Comparison of ENCODE assay signal across 8 cellular contexts in genomic region chr20:46709459-46710148, GRCh38. TPM values are rescaled to one million over a fixed set of nuclear protein-coding genes. Genes with fewer than 3 reads are reported as not detected.
A peak's percentile ranks its signal among the peaks of the same experiment; 100 is the strongest.
DNase-seq lines count a peak whose midpoint lies in the region; ATAC-seq and TF ChIP-seq lines count a peak whose summit lies in the region.

TSS of gene SLC2A10 (plus strand) at chr20:46709649. CDS start at chr20:46709737, 88 bp downstream.

- H3K27me3 Mint-ChIP-seq in IgD-negative memory B cell = peaks cover 46% of the 10 kb centered on the region
- peaks cover 27% of the 10 kb centered on the region for H3K27me3 Mint-ChIP-seq in dendritic cell treated with granulocyte-macrophage colony-stimulating factor and Interleukin-4, amounts not matched to agents 40 ng/mL and 50 ng/mL, for 4 days

- TF ChIP-seq POLR2A in right lobe of liver (IDR thresholded peaks at IDR 0.05) = peak; percentile 77

- H3K36me3 ChIP-seq in right lobe of liver = no peaks in the 10 kb centered on the region

- no peak for TF ChIP-seq CTCF in right lobe of liver (IDR thresholded peaks at IDR 0.05)

- H3K4me3 ChIP-seq in right lobe of liver = peak within 1 kb of the TSS; percentile 80 to 85 (median 80)

- intact Hi-C loops in dendritic cell treated with granulocyte-macrophage colony-stimulating factor and Interleukin-4, amounts not matched to agents 40 ng/mL and 50 ng/mL, for 4 days (cut with micrococcal nuclease) = no loop called here
- intact Hi-C loops in right lobe of liver (cut with DNase I) = no loop called here

- H3K27me3 ChIP-seq in right lobe of liver = no peaks in the 10 kb centered on the region

- ATAC-seq in right lobe of liver (peak; percentile 61 to 80 (median 72)), HG03280 (IDR thresholded peaks at IDR 0.05; ENCODE audit: unreplicated experiment) (no peak), GM18907 (IDR thresholded peaks at IDR 0.05; ENCODE audit: unreplicated experiment) (no peak)

- peaks cover 0 to 8% (median 7%) of the 10 kb centered on the region in 3 donors for H3K9me3 Mint-ChIP-seq in IgD-negative memory B cell
- no peaks in the 10 kb centered on the region for H3K9me3 Mint-ChIP-seq in dendritic cell treated with granulocyte-macrophage colony-stimulating factor and Interleukin-4, amounts not matched to agents 40 ng/mL and 50 ng/mL, for 4 days

- 2% methylated on average over 21 of the region's 66 CpGs for WGBS in right lobe of liver (ENCODE audit: insufficient coverage, low coverage, low lambda C conversion rate, missing lambda C conversion rate)

- DNase-seq in Ammon's horn (ENCODE audit: low spot score) (peak; percentile 16), right lobe of liver (peak; percentile 78 to 84 (median 81)), stromal cell of bone marrow (ENCODE audit: low read depth) (peak; percentile 34), kidney glomerular epithelial cell (lab: John Stamatoyannopoulos, UW) (no peak)

- H3K4me1 ChIP-seq in right lobe of liver = peaks cover 0 to 62% (median 29%) of the 10 kb centered on the region in 4 donors

- peak within 1 kb of the TSS in 1 of 3 donors; percentile 76 for H3K27ac Mint-ChIP-seq in IgD-negative memory B cell
- peak within 1 kb of the TSS; percentile 45 for H3K27ac Mint-ChIP-seq in dendritic cell treated with granulocyte-macrophage colony-stimulating factor and Interleukin-4, amounts not matched to agents 40 ng/mL and 50 ng/mL, for 4 days

- peak within 1 kb of the TSS; percentile 87 to 92 (median 88) for H3K27ac ChIP-seq in right lobe of liver

- H3K36me3 Mint-ChIP-seq in IgD-negative memory B cell = peaks cover 3% of the 10 kb centered on the region
- H3K36me3 Mint-ChIP-seq in dendritic cell treated with granulocyte-macrophage colony-stimulating factor and Interleukin-4, amounts not matched to agents 40 ng/mL and 50 ng/mL, for 4 days (ENCODE audit: low read depth) = no peaks in the 10 kb centered on the region

- peaks cover 0 to 10% (median 10%) of the 10 kb centered on the region in 3 donors for H3K4me1 Mint-ChIP-seq in IgD-negative memory B cell
- peaks cover 14% of the 10 kb centered on the region for H3K4me1 Mint-ChIP-seq in dendritic cell treated with granulocyte-macrophage colony-stimulating factor and Interleukin-4, amounts not matched to agents 40 ng/mL and 50 ng/mL, for 4 days (ENCODE audit: low read depth)

- H3K4me3 Mint-ChIP-seq in IgD-negative memory B cell = peak within 1 kb of the TSS in 3 of 4 donors; percentile 49 to 82 (median 73)
- peak within 1 kb of the TSS; percentile 79 for H3K4me3 Mint-ChIP-seq in dendritic cell treated with granulocyte-macrophage colony-stimulating factor and Interleukin-4, amounts not matched to agents 40 ng/mL and 50 ng/mL, for 4 days

- H3K9me3 ChIP-seq in right lobe of liver = no peaks in the 10 kb centered on the region

RNA-seq across cellular contexts. Expression of gene SLC2A10, which starts in this region (rescaled TPM):
- polyA plus RNA-seq in IgD-negative memory B cell = not detected
- 10 to 100 TPM; 35.4 to 47.3 (median 42.7) TPM for total RNA-seq in right lobe of liver

Comparison
In these comparisons a context has a peak if more than half of its experiments do, and no peak if none do; other contexts are left out.
1. ATAC-seq: peak in right lobe of liver (4 of 4); none in HG03280 (single experiment) and GM18907 (single experiment).